ENCODE assay signal across 9 cellular contexts in the genomic region with DNA sequence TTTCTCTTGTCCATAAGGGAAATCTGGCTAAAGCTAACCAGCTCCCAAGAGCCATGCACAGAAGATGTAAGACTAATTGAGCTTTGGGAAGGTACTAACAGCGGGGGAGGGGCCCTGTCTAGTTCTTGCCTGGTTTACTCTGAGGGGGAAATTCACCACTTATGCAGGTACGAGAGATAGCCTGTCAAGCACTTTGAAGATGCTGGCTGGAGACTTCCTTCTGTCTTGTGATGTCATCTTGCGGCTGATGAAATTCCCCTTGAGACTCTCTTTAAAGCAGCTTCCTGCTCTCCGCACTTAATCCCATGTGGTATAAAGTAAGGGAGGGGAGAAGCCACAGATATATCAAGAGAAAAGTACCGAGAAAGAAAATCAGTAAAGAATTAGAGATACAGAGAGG.
DNase-seq lines count a peak whose midpoint lies in the region; ATAC-seq and FAIRE-seq lines count a peak whose summit lies in the region.
"Had no signal": no experiment of that assay in that cellular context is flagged by ENCODE, and none has a peak within 500 bp of the region (broad histone marks: within the 10 kb centered on the region; RNA-seq: fewer than 3 reads in every experiment).

No MANE protein-coding gene starts in this region.

- no peak for FAIRE-seq in GM19239 (lab: Jason Lieb, UNC)

- H3K4me3 Mint-ChIP-seq in IgD-negative memory B cell (peak overlapping the region in 3 of 4 donors; percentile 19 to 86 (median 79)), memory B cell (peak overlapping the region; percentile 63), immature natural killer cell (no peak overlapping the region)

- peak; percentile 94 for ATAC-seq in GM18868 (IDR thresholded peaks at IDR 0.05; ENCODE audit: unreplicated experiment)
- ATAC-seq in HG02642 (IDR thresholded peaks at IDR 0.05; ENCODE audit: poor library complexity, unreplicated experiment): peak; percentile 86
- ATAC-seq in memory B cell (ENCODE audit: low read depth): peak; percentile 96
- no peak for ATAC-seq in GM19328 (IDR thresholded peaks at IDR 0.05; ENCODE audit: unreplicated experiment)

- H3K36me3 Mint-ChIP-seq in IgD-negative memory B cell (no peaks in the 10 kb centered on the region), memory B cell (no peaks in the 10 kb centered on the region), immature natural killer cell (no peaks in the 10 kb centered on the region)

- DNase-seq in memory B cell (ENCODE audit: low spot score in 2 of 2) (peak; percentile 19 to 40), GM19239 (ENCODE audit: insufficient read length, low spot score) (no peak), immature natural killer cell (no peak)
- no peak for DNase-seq in stimulated activated CD4-positive, alpha-beta T cell treated with anti-CD3 and anti-CD28 coated beads, Interleukin-2, amount 100 ng/mL, for 24 hours
- DNase-seq: DMS79 had no signal

- H3K9me3 Mint-ChIP-seq in IgD-negative memory B cell (no peaks in the 10 kb centered on the region), memory B cell (no peaks in the 10 kb centered on the region), immature natural killer cell (peaks cover 0 to 14% (median 0%) of the 10 kb centered on the region in 6 donors)

- H3K27me3 Mint-ChIP-seq in IgD-negative memory B cell (no peaks in the 10 kb centered on the region), memory B cell (no peaks in the 10 kb centered on the region), immature natural killer cell (ENCODE audit: low read depth in 3 of 3) (peaks cover 0 to 3% (median 0%) of the 10 kb centered on the region in 3 donors)

- H3K4me1 Mint-ChIP-seq in IgD-negative memory B cell (peaks cover 9 to 15% (median 11%) of the 10 kb centered on the region in 3 donors), memory B cell (peaks cover 9% of the 10 kb centered on the region), immature natural killer cell (no peaks in the 10 kb centered on the region)

- H3K27ac Mint-ChIP-seq in IgD-negative memory B cell: peak overlapping the region in 1 of 3 donors; percentile 60
- peak overlapping the region; percentile 73 for H3K27ac Mint-ChIP-seq in memory B cell
- H3K27ac Mint-ChIP-seq in immature natural killer cell: no peak overlapping the region

Comparison
In these comparisons a context has a peak if more than half of its experiments do, and no peak if none do; other contexts are left out.
1. H3K4me3 Mint-ChIP-seq: peak in IgD-negative memory B cell (3 of 4) and memory B cell (single experiment); none in immature natural killer cell (0 of 5).
2. DNase-seq: peak in memory B cell (2 of 2); none in GM19239 (single experiment), immature natural killer cell (0 of 3) and stimulated activated CD4-positive, alpha-beta T cell treated with anti-CD3 and anti-CD28 coated beads, Interleukin-2, amount 100 ng/mL, for 24 hours (0 of 2).